ENCODE assay signal across 8 cellular contexts in the genomic region with DNA sequence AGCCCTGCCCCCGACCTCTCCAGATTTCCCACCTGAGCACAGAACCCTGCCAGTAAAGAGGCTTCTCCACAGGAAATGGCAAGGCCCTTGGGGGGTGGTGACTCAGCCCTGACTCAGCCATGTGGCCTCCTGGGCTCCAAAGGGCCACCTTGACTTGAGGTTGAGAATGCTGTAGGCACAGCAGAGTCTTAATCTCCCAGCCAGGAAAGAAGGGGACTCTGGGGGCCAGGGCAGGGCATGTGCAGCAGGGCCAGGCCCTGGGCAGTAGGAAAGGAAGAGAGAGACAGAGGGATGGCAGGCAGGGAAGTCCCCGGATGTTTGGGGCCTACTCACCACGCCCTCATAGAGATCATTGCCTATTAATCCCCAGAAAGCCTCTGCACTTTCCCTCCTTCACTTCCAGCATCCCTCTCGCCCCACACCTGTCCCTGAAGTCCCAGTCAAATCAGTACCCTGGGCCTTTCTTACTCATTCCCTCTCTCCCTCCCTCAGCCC. TPM values are rescaled to one million over a fixed set of nuclear protein-coding genes. Genes with fewer than 3 reads are reported as not detected.
A peak's percentile ranks its signal among the peaks of the same experiment; 100 is the strongest.
DNase-seq lines count a peak whose midpoint lies in the region; ATAC-seq and TF ChIP-seq lines count a peak whose summit lies in the region.

No MANE protein-coding gene starts in this region.

- POLR2A ChIA-PET in A673 (lab: Charles Lee; ENCODE audit: low non-redundant PET) = no interaction called here

- no peak overlapping the region for H3K27ac ChIP-seq in A673 (ENCODE audit: low read depth, low read length, poor library complexity, severe bottlenecking)
- peak overlapping the region; percentile 28; the same call in 1 of the 2 replicates for H3K27ac ChIP-seq in HUES64 (ENCODE audit: low read depth, low read length)

- H3K27me3 ChIP-seq in A673 (replicated peaks; ENCODE audit: insufficient read depth, low read depth, low read length, poor library complexity) = peaks cover 7% of the 10 kb centered on the region
- peaks cover 3% of the 10 kb centered on the region; the same call in 1 of the 2 replicates for H3K27me3 ChIP-seq in HUES64 (ENCODE audit: insufficient read depth, low read length)

- H3K9ac ChIP-seq in HUES64 (ENCODE audit: low read depth, low read length) = no peak overlapping the region

- no TSS peak for BruUV-seq in A673 (replicated peaks; lab: Mats Ljungman, UMichigan)

- DNase-seq in A673 (ENCODE audit: low spot score) (peak; percentile 67), fibroblast of villous mesenchyme (ENCODE audit: low read depth) (peak; percentile 71), mesenteric fat pad (ENCODE audit: low spot score) (no peak)
- DNase-seq in activated CD4-positive, alpha-beta T cell treated with anti-CD3 and anti-CD28 coated beads, Interleukin-2, amount 50 U/mL, for 48 hours = peak; percentile 81 to 89
- DNase-seq in stimulated activated CD8-positive, alpha-beta memory T cell treated with anti-CD3 and anti-CD28 coated beads, Interleukin-2, amount 100 ng/mL, for 48 hours (ENCODE audit: low read depth in 2 of 2) = peak; percentile 61 to 82

- H3K36me3 ChIP-seq in A673 (ENCODE audit: insufficient read depth, low read length, poor library complexity, severe bottlenecking) = no peaks in the 10 kb centered on the region
- no peaks in the 10 kb centered on the region for H3K36me3 ChIP-seq in HUES64 (ENCODE audit: insufficient read depth, low read length)

- WGBS in HUES64 = 67% methylated on average over 4 of the region's 4 CpGs

- H3K4me3 ChIP-seq in A673 (ENCODE audit: low read depth, low read length, poor library complexity, severe bottlenecking) = no peak overlapping the region
- no peak overlapping the region for H3K4me3 ChIP-seq in HUES64 (ENCODE audit: low read length)
- H3K4me3 ChIP-seq in fibroblast of villous mesenchyme (ENCODE audit: low read depth, low read length) = no peak overlapping the region

- no peaks in the 10 kb centered on the region for H3K9me3 ChIP-seq in A673 (ENCODE audit: low read depth, low read length, poor library complexity, severe bottlenecking)
- H3K9me3 ChIP-seq in HUES64 (ENCODE audit: insufficient read depth, low read depth, low read length) = no peaks in the 10 kb centered on the region

- TF ChIP-seq CTCF in A673 (conservative IDR thresholded peaks at IDR 0.05; ENCODE audit: low read depth, low read length) = no peak
- no peak for TF ChIP-seq CTCF in fibroblast of villous mesenchyme (IDR thresholded peaks at IDR 0.05; ENCODE audit: insufficient read depth, low read depth, low read length)

- CTCF ChIA-PET in A673 (lab: Charles Lee) = no interaction called here

- no peak for ATAC-seq in HG03520 (IDR thresholded peaks at IDR 0.05; ENCODE audit: unreplicated experiment)
- no peak for ATAC-seq in GM18511 (IDR thresholded peaks at IDR 0.05; ENCODE audit: unreplicated experiment)

- intact Hi-C loops in A673 (cut with micrococcal nuclease; ENCODE audit: unreplicated experiment) = no loop called here

- peaks cover 6% of the 10 kb centered on the region for H3K4me1 ChIP-seq in A673 (ENCODE audit: insufficient read depth, low read length, poor library complexity, severe bottlenecking)
- peaks cover 46% of the 10 kb centered on the region for H3K4me1 ChIP-seq in HUES64 (ENCODE audit: insufficient read depth, low read length)

RNA-seq across cellular contexts. Expression of a gene that starts 4.8 kb away (rescaled TPM):
- total RNA-seq in A673 (2021) (1.4 and 3.3 TPM in 2 replicates), fibroblast of villous mesenchyme (207 and 266 TPM in 2 replicates), mesenteric fat pad (14.4 TPM)
- 10.5 TPM for polyA plus RNA-seq in HUES64 (2013, experiment 1 of 2)
- 11.7 TPM for polyA plus RNA-seq in HUES64 (2013, experiment 2 of 2)

RNA-seq across cellular contexts. Expression of a gene that starts 44.0 kb away (rescaled TPM):
- 20.4 and 31.6 TPM in 2 replicates for total RNA-seq in A673 (2021)
- 12.5 TPM for polyA plus RNA-seq in HUES64 (2013, experiment 1 of 2)
- polyA plus RNA-seq in HUES64 (2013, experiment 2 of 2) = 15.5 TPM
- total RNA-seq in fibroblast of villous mesenchyme = 20.3 and 20.6 TPM in 2 replicates
- 41.9 TPM for total RNA-seq in mesenteric fat pad

RNA-seq across cellular contexts. Expression of a gene that starts 56.1 kb away (rescaled TPM):
- total RNA-seq in A673 (2021) (0.20 TPM in 1 of 2 replicates, not detected in the other), fibroblast of villous mesenchyme (not detected in 2 replicates), mesenteric fat pad (0.48 TPM)
- polyA plus RNA-seq in HUES64 (2013, experiment 1 of 2) = 0.40 TPM
- 0.32 TPM for polyA plus RNA-seq in HUES64 (2013, experiment 2 of 2)

Comparison
In these comparisons a context has a peak if more than half of its experiments do, and no peak if none do; other contexts are left out.
1. RNA of a gene that starts 4.8 kb away (total RNA-seq): 207 to 266 TPM in fibroblast of villous mesenchyme; 14.4 TPM in mesenteric fat pad (single experiment) and 1.4 to 3.3 TPM in A673; every median in the first group is over 10 times any median in the second.